1 cellular context compared by ENCODE assay signal in the genomic region with DNA sequence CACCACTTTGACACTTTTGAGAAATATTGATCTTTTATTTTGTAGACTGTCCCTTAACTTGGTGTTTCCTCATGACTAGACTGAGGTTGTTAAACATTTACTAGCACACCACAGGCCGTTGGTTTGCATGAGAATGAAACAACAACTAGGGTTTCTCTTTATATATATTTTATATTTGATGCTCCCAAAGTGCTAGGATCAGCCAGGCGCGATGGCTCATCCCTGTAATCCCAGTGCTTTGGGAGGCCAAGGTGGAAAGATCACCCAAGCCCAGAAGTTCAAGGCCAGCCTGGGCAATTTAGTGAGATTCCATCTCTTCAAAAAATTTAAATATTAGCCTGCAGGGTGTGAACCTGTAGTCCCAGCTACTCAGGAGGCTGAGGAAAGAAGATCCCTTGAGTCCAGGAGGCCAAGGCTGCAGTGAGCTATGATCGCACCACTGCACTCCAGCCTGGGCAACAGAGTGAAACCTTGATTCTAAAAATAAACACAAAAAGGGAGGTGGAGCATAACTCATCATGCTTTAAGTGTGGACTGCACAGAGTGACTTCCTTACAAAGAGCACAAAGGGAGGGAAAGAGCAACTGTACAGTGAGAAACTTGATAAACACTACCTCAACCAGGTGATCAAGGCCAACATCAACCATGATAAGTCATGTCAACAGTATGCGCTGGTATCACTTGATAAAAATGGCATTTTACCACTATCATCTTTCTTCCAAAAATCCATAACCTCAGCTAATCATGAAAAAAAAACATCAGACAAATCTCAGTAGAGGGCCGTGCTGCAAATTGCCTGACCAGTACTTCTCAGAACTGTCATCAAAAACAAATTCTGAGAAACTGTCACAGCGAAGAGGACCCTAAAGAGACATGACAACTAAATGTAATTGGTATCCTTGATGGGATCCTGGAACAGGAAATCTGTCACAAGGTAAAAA.
TF ChIP-seq lines count a peak whose summit lies in the region.

No MANE protein-coding gene starts in this region.

TF ChIP-seq in HepG2, 621 proteins besides CTCF, POLR2A, EP300 and RAD21 (continued from another document and continues in another):
- TF ChIP-seq, protein P1, sequence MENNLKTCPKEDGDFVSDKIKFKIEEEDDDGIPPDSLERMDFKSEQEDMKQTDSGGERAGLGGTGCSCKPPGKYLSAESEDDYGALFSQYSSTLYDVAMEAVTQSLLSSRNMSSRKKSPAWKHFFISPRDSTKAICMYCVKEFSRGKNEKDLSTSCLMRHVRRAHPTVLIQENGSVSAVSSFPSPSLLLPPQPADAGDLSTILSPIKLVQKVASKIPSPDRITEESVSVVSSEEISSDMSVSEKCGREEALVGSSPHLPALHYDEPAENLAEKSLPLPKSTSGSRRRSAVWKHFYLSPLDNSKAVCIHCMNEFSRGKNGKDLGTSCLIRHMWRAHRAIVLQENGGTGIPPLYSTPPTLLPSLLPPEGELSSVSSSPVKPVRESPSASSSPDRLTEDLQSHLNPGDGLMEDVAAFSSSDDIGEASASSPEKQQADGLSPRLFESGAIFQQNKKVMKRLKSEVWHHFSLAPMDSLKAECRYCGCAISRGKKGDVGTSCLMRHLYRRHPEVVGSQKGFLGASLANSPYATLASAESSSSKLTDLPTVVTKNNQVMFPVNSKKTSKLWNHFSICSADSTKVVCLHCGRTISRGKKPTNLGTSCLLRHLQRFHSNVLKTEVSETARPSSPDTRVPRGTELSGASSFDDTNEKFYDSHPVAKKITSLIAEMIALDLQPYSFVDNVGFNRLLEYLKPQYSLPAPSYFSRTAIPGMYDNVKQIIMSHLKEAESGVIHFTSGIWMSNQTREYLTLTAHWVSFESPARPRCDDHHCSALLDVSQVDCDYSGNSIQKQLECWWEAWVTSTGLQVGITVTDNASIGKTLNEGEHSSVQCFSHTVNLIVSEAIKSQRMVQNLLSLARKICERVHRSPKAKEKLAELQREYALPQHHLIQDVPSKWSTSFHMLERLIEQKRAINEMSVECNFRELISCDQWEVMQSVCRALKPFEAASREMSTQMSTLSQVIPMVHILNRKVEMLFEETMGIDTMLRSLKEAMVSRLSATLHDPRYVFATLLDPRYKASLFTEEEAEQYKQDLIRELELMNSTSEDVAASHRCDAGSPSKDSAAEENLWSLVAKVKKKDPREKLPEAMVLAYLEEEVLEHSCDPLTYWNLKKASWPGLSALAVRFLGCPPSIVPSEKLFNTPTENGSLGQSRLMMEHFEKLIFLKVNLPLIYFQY (CRISPR knock-in tag; IDR thresholded peaks at IDR 0.05; ENCODE audit: borderline replicate concordance): no peak
- TF ChIP-seq ZNF629 (CRISPR knock-in tag; conservative IDR thresholded peaks at IDR 0.05) (0 out of 2 replicates have a peak, but pooled peaks have one; percentile 40), ZNF264 (CRISPR knock-in tag; IDR thresholded peaks at IDR 0.05) (0 out of 2 replicates have a peak, but pooled peaks have one; percentile 51), TBX3 (IDR thresholded peaks at IDR 0.05; ENCODE audit: borderline replicate concordance) (peak; percentile 51; the same call in 1 of the 2 replicates), HDAC1 (CRISPR knock-in tag; IDR thresholded peaks at IDR 0.05) (peak; percentile 43; the same call in 1 of the 2 replicates), TAF15 (IDR thresholded peaks at IDR 0.05; ENCODE audit: low read depth, low read length, poor library complexity, severe bottlenecking) (no peak), PCBP2 (optimal IDR thresholded peaks at IDR 0.05; ENCODE audit: low read depth, low read length, poor library complexity, severe bottlenecking) (no peak), CCDC6 (CRISPR knock-in tag; IDR thresholded peaks at IDR 0.05) (no peak), ZSCAN25 (CRISPR knock-in tag; IDR thresholded peaks at IDR 0.05) (peak; percentile 75; the same call in 1 of the 2 replicates), ZNF780A (CRISPR knock-in tag; IDR thresholded peaks at IDR 0.05) (no peak), ZSCAN12 (CRISPR knock-in tag; IDR thresholded peaks at IDR 0.05) (no peak), ZNF790 (CRISPR knock-in tag; IDR thresholded peaks at IDR 0.05; ENCODE audit: borderline replicate concordance) (peak; percentile 55; the same call in 1 of the 2 replicates), ZNF234 (CRISPR knock-in tag; conservative IDR thresholded peaks at IDR 0.05) (no peak), KLF9 (CRISPR knock-in tag; IDR thresholded peaks at IDR 0.05; ENCODE audit: low read depth) (no peak), ZBTB1 (CRISPR knock-in tag; IDR thresholded peaks at IDR 0.05; ENCODE audit: borderline replicate concordance) (no peak), FOXA1 (IDR thresholded peaks at IDR 0.05) (no peak), FOXA1 (CRISPR knock-in tag; IDR thresholded peaks at IDR 0.05) (peak; percentile 65), TP53 (CRISPR knock-in tag; conservative IDR thresholded peaks at IDR 0.05) (0 out of 2 replicates have a peak, but pooled peaks have one; percentile 63), NAIF1 (CRISPR knock-in tag; IDR thresholded peaks at IDR 0.05; ENCODE audit: borderline replicate concordance) (no peak), ZBTB42 (CRISPR knock-in tag; IDR thresholded peaks at IDR 0.05) (no peak), ATM (IDR thresholded peaks at IDR 0.05; ENCODE audit: borderline replicate concordance) (no peak), ZNF333 (CRISPR knock-in tag; IDR thresholded peaks at IDR 0.05; ENCODE audit: borderline replicate concordance) (no peak), MTA3 (CRISPR knock-in tag; IDR thresholded peaks at IDR 0.05) (no peak), ZNF644 (CRISPR knock-in tag; IDR thresholded peaks at IDR 0.05; ENCODE audit: low read depth) (peak; percentile 45; the same call in 1 of the 2 replicates), MLLT10 (CRISPR knock-in tag; IDR thresholded peaks at IDR 0.05) (no peak), CEBPG (CRISPR knock-in tag; IDR thresholded peaks at IDR 0.05) (no peak), ZNF441 (CRISPR knock-in tag; IDR thresholded peaks at IDR 0.05; ENCODE audit: borderline replicate concordance) (0 out of 2 replicates have a peak, but pooled peaks have one; percentile 46), ZNF274 (CRISPR knock-in tag; IDR thresholded peaks at IDR 0.05) (no peak), ESRRA (CRISPR knock-in tag; IDR thresholded peaks at IDR 0.05; ENCODE audit: low read depth) (peak; percentile 64; the same call in 1 of the 2 replicates)
- TF ChIP-seq, protein P2, sequence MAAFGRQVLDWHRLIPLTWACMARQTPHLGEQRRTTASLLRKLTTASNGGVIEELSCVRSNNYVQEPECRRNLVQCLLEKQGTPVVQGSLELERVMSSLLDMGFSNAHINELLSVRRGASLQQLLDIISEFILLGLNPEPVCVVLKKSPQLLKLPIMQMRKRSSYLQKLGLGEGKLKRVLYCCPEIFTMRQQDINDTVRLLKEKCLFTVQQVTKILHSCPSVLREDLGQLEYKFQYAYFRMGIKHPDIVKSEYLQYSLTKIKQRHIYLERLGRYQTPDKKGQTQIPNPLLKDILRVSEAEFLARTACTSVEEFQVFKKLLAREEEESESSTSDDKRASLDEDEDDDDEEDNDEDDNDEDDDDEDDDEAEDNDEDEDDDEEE (CRISPR knock-in tag; IDR thresholded peaks at IDR 0.05): no peak
- TF ChIP-seq, protein P3, sequence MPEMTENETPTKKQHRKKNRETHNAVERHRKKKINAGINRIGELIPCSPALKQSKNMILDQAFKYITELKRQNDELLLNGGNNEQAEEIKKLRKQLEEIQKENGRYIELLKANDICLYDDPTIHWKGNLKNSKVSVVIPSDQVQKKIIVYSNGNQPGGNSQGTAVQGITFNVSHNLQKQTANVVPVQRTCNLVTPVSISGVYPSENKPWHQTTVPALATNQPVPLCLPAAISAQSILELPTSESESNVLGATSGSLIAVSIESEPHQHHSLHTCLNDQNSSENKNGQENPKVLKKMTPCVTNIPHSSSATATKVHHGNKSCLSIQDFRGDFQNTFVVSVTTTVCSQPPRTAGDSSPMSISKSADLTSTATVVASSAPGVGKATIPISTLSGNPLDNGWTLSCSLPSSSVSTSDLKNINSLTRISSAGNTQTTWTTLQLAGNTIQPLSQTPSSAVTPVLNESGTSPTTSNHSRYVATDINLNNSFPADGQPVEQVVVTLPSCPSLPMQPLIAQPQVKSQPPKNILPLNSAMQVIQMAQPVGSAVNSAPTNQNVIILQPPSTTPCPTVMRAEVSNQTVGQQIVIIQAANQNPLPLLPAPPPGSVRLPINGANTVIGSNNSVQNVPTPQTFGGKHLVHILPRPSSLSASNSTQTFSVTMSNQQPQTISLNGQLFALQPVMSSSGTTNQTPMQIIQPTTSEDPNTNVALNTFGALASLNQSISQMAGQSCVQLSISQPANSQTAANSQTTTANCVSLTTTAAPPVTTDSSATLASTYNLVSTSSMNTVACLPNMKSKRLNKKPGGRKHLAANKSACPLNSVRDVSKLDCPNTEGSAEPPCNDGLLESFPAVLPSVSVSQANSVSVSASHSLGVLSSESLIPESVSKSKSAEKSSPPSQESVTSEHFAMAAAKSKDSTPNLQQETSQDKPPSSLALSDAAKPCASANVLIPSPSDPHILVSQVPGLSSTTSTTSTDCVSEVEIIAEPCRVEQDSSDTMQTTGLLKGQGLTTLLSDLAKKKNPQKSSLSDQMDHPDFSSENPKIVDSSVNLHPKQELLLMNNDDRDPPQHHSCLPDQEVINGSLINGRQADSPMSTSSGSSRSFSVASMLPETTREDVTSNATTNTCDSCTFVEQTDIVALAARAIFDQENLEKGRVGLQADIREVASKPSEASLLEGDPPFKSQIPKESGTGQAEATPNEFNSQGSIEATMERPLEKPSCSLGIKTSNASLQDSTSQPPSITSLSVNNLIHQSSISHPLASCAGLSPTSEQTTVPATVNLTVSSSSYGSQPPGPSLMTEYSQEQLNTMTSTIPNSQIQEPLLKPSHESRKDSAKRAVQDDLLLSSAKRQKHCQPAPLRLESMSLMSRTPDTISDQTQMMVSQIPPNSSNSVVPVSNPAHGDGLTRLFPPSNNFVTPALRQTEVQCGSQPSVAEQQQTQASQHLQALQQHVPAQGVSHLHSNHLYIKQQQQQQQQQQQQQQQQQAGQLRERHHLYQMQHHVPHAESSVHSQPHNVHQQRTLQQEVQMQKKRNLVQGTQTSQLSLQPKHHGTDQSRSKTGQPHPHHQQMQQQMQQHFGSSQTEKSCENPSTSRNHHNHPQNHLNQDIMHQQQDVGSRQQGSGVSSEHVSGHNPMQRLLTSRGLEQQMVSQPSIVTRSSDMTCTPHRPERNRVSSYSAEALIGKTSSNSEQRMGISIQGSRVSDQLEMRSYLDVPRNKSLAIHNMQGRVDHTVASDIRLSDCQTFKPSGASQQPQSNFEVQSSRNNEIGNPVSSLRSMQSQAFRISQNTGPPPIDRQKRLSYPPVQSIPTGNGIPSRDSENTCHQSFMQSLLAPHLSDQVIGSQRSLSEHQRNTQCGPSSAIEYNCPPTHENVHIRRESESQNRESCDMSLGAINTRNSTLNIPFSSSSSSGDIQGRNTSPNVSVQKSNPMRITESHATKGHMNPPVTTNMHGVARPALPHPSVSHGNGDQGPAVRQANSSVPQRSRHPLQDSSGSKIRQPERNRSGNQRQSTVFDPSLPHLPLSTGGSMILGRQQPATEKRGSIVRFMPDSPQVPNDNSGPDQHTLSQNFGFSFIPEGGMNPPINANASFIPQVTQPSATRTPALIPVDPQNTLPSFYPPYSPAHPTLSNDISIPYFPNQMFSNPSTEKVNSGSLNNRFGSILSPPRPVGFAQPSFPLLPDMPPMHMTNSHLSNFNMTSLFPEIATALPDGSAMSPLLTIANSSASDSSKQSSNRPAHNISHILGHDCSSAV (CRISPR knock-in tag; IDR thresholded peaks at IDR 0.05; ENCODE audit: borderline replicate concordance): no peak
- TF ChIP-seq, protein P4, sequence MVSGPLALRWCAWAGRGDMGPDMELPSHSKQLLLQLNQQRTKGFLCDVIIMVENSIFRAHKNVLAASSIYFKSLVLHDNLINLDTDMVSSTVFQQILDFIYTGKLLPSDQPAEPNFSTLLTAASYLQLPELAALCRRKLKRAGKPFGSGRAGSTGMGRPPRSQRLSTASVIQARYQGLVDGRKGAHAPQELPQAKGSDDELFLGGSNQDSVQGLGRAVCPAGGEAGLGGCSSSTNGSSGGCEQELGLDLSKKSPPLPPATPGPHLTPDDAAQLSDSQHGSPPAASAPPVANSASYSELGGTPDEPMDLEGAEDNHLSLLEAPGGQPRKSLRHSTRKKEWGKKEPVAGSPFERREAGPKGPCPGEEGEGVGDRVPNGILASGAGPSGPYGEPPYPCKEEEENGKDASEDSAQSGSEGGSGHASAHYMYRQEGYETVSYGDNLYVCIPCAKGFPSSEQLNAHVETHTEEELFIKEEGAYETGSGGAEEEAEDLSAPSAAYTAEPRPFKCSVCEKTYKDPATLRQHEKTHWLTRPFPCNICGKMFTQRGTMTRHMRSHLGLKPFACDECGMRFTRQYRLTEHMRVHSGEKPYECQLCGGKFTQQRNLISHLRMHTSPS (CRISPR knock-in tag; IDR thresholded peaks at IDR 0.05; ENCODE audit: low read depth): no peak
- TF ChIP-seq, protein P5, sequence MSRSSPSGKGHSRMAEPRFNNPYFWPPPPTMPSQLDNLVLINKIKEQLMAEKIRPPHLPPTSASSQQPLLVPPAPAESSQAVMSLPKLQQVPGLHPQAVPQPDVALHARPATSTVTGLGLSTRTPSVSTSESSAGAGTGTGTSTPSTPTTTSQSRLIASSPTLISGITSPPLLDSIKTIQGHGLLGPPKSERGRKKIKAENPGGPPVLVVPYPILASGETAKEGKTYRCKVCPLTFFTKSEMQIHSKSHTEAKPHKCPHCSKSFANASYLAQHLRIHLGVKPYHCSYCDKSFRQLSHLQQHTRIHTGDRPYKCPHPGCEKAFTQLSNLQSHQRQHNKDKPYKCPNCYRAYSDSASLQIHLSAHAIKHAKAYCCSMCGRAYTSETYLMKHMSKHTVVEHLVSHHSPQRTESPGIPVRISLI (CRISPR knock-in tag; IDR thresholded peaks at IDR 0.05; ENCODE audit: borderline replicate concordance): peak; percentile 52; the same call in 1 of the 2 replicates
- TF ChIP-seq, protein P6, sequence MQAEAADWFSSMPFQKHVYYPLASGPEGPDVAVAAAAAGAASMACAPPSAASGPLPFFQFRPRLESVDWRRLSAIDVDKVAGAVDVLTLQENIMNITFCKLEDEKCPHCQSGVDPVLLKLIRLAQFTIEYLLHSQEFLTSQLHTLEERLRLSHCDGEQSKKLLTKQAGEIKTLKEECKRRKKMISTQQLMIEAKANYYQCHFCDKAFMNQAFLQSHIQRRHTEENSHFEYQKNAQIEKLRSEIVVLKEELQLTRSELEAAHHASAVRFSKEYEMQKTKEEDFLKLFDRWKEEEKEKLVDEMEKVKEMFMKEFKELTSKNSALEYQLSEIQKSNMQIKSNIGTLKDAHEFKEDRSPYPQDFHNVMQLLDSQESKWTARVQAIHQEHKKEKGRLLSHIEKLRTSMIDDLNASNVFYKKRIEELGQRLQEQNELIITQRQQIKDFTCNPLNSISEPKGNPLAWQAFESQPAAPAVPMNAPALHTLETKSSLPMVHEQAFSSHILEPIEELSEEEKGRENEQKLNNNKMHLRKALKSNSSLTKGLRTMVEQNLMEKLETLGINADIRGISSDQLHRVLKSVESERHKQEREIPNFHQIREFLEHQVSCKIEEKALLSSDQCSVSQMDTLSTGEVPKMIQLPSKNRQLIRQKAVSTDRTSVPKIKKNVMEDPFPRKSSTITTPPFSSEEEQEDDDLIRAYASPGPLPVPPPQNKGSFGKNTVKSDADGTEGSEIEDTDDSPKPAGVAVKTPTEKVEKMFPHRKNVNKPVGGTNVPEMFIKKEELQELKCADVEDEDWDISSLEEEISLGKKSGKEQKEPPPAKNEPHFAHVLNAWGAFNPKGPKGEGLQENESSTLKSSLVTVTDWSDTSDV (CRISPR knock-in tag; IDR thresholded peaks at IDR 0.05): no peak
